Comparison of ENCODE assay signal across 9 cellular contexts in genomic region chr6:132354517-132355167, GRCh38. TPM values are rescaled to one million over a fixed set of nuclear protein-coding genes. Genes with fewer than 3 reads are reported as not detected.
A peak's percentile ranks its signal among the peaks of the same experiment; 100 is the strongest.
DNase-seq lines count a peak whose midpoint lies in the region; ATAC-seq and TF ChIP-seq lines count a peak whose summit lies in the region.
"Had no signal": no experiment of that assay in that cellular context is flagged by ENCODE, and none has a peak within 500 bp of the region (broad histone marks: within the 10 kb centered on the region; RNA-seq: fewer than 3 reads in every experiment).

No MANE protein-coding gene starts in this region.

- no peaks in the 10 kb centered on the region for H3K36me3 Mint-ChIP-seq in T-cell
- peaks cover 4% of the 10 kb centered on the region for H3K36me3 Mint-ChIP-seq in stimulated activated naive CD8-positive, alpha-beta T cell treated with anti-CD3 and anti-CD28 coated beads, Interleukin-15, Interleukin-2, amounts not matched to agents 100 ng/mL and 50 ng/mL, for 24 hours (ENCODE audit: low read depth)

- POLR2A ChIA-PET in T-cell (lab: Charles Lee) (no interaction called here), GM10248 (lab: Yijun Ruan, JAX) (no interaction called here)

- no peaks in the 10 kb centered on the region for H3K27me3 Mint-ChIP-seq in T-cell
- H3K27me3 Mint-ChIP-seq in stimulated activated naive CD8-positive, alpha-beta T cell treated with anti-CD3 and anti-CD28 coated beads, Interleukin-15, Interleukin-2, amounts not matched to agents 100 ng/mL and 50 ng/mL, for 24 hours = peaks cover 3% of the 10 kb centered on the region

- no peaks in the 10 kb centered on the region for H3K9me3 Mint-ChIP-seq in T-cell
- peaks cover 3% of the 10 kb centered on the region for H3K9me3 Mint-ChIP-seq in stimulated activated naive CD8-positive, alpha-beta T cell treated with anti-CD3 and anti-CD28 coated beads, Interleukin-15, Interleukin-2, amounts not matched to agents 100 ng/mL and 50 ng/mL, for 24 hours

- H3K4me1 Mint-ChIP-seq in T-cell = peaks cover 16 to 35% (median 32%) of the 10 kb centered on the region in 3 donors
- peaks cover 57% of the 10 kb centered on the region for H3K4me1 Mint-ChIP-seq in stimulated activated naive CD8-positive, alpha-beta T cell treated with anti-CD3 and anti-CD28 coated beads, Interleukin-15, Interleukin-2, amounts not matched to agents 100 ng/mL and 50 ng/mL, for 24 hours (ENCODE audit: low read depth)

- H3K4me3 Mint-ChIP-seq in T-cell = peak overlapping the region in 1 of 3 donors; percentile 36
- peak overlapping the region; percentile 38 for H3K4me3 Mint-ChIP-seq in stimulated activated naive CD8-positive, alpha-beta T cell treated with anti-CD3 and anti-CD28 coated beads, Interleukin-15, Interleukin-2, amounts not matched to agents 100 ng/mL and 50 ng/mL, for 24 hours

- TF ChIP-seq CTCF in GM10248 (IDR thresholded peaks at IDR 0.05; ENCODE audit: control extremely low read depth, extremely low read depth, low read depth, missing control alignments) = no peak

- peak in 3 of 4 experiments; percentile 38 to 60 (median 49) for ATAC-seq in T-cell (replicated peaks in 1 of 4)

- peak; percentile 53 for DNase-seq in activated gamma-delta T cell treated with Interleukin-2 at 50 U/mL for 16 hours
- no peak for DNase-seq in activated gamma-delta T cell (lab: John Stamatoyannopoulos, UW)
- DNase-seq in T-cell = peak in 33 of 34 experiments; percentile 1 to 61 (median 37)
- DNase-seq in dermis blood vessel endothelial cell = peak; percentile 28
- DNase-seq in NCI-H1436 (lab: John Stamatoyannopoulos, UW) = no peak
- no peak for DNase-seq in iPS-NIHi11 (ENCODE audit: low spot score)
- DNase-seq in GM10248 (ENCODE audit: extremely low spot score) = no peak

- peak overlapping the region in 1 of 2 donors; percentile 32 for H3K27ac Mint-ChIP-seq in T-cell
- peak overlapping the region; percentile 80 for H3K27ac Mint-ChIP-seq in stimulated activated naive CD8-positive, alpha-beta T cell treated with anti-CD3 and anti-CD28 coated beads, Interleukin-15, Interleukin-2, amounts not matched to agents 100 ng/mL and 50 ng/mL, for 24 hours

- CTCF ChIA-PET in T-cell (lab: Charles Lee) (interaction anchor here in 1 of 2 donors (0.7 kb wide), 1 partner anchor 130 kb away, joined by 3 read pairs; no protein-coding TSS in a partner anchor), GM10248 (lab: Yijun Ruan, JAX) (interaction anchor here (1.0 to 2.8 kb wide), 6 partner anchors 9 to 75 kb away, joined by 3 to 10 read pairs (median 6); no protein-coding TSS in a partner anchor)

RNA-seq across cellular contexts. Expression of gene MOXD1, which starts 46.6 kb away (rescaled TPM):
- under 1 TPM in 4 of 5 donors, not detected in 1; 0.13 to 0.53 (median 0.15) TPM for total RNA-seq in T-cell
- 0.34 and 0.65 TPM in 2 replicates for total RNA-seq in dermis blood vessel endothelial cell
- total RNA-seq: T-helper 2 cell treated with Interferon-gamma antibody and Interleukin-4, amounts not matched to agents 100 ng/mL and 5 ng/mL, for 36 hours had no signal

Comparison
In these comparisons a context has a peak if more than half of its experiments do, and no peak if none do; other contexts are left out.
1. DNase-seq: peak in activated gamma-delta T cell treated with Interleukin-2 at 50 U/mL for 16 hours (single experiment), T-cell (33 of 34) and dermis blood vessel endothelial cell (single experiment); none in activated gamma-delta T cell (single experiment), NCI-H1436 (single experiment), iPS-NIHi11 (single experiment) and GM10248 (single experiment).